2 cellular contexts compared by ENCODE assay signal in the genomic region with DNA sequence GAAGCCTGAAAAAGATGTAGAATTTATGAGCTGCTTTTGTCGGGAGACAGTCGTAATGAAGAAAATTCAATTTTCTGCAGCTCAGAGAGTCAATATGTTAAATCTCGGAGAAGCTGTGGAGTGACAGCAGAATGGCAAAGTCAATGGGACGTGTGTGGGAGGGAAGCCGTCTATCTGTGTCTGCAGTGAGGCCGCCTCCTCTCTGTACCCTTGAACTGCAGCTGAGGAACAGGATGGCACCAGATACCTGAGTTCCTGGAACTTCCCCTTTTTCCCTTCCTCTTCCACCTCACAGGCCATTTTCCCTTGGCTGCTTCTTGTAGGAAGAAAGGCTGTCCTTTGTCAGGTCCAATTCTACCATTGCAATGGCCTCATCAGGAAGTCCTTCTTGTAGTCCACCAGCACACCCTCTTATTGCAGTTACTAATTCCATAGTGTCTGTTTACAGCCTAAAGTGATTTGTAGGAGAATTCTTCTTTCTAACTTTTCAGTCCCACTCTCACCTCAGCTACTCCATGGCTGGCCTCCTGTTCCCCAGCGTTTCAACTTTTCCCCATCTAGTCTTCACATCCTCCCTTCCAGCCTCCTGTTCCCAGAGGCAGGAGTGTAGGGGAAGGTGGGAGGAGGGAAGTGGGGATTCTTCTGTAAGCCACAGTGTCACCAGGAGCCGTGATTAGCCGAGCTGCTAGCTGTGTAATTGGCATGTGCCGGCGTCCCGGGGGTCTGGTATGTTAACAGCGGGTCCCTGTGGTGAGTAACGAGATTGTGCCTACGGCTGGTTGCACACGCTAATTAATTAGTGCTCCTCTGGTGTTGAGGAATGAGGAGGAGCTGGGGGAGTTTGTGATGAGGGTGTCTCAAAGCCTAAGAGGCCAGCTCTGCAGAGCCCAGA.
A peak's percentile ranks its signal among the peaks of the same experiment; 100 is the strongest.
TF ChIP-seq lines count a peak whose summit lies in the region.

No MANE protein-coding gene starts in this region.

TF ChIP-seq in K562, 482 proteins besides CTCF, POLR2A, EP300 and RAD21 (continues in another document):
- TF ChIP-seq, protein P1, sequence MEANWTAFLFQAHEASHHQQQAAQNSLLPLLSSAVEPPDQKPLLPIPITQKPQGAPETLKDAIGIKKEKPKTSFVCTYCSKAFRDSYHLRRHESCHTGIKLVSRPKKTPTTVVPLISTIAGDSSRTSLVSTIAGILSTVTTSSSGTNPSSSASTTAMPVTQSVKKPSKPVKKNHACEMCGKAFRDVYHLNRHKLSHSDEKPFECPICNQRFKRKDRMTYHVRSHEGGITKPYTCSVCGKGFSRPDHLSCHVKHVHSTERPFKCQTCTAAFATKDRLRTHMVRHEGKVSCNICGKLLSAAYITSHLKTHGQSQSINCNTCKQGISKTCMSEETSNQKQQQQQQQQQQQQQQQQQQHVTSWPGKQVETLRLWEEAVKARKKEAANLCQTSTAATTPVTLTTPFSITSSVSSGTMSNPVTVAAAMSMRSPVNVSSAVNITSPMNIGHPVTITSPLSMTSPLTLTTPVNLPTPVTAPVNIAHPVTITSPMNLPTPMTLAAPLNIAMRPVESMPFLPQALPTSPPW (CRISPR knock-in tag; IDR thresholded peaks at IDR 0.05) = no peak
- TF ChIP-seq, protein P2, sequence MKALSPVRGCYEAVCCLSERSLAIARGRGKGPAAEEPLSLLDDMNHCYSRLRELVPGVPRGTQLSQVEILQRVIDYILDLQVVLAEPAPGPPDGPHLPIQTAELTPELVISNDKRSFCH (CRISPR knock-in tag; IDR thresholded peaks at IDR 0.05) = no peak
- TF ChIP-seq, protein P2 (tag; IDR thresholded peaks at IDR 0.05) = no peak
- TF ChIP-seq ESRRA (IDR thresholded peaks at IDR 0.05; ENCODE audit: borderline replicate concordance, low read depth) (no peak), CBX2 (IDR thresholded peaks at IDR 0.05; ENCODE audit: insufficient read depth, low read length, poor library complexity, severe bottlenecking) (no peak), CREM (IDR thresholded peaks at IDR 0.05; ENCODE audit: low read depth) (no peak), DDX20 (tag; IDR thresholded peaks at IDR 0.05; ENCODE audit: low read depth) (no peak), ZNF263 (CRISPR knock-in tag; IDR thresholded peaks at IDR 0.05; ENCODE audit: borderline replicate concordance) (no peak), HSF4 (CRISPR knock-in tag; IDR thresholded peaks at IDR 0.05; ENCODE audit: borderline replicate concordance) (no peak), ZNF696 (CRISPR knock-in tag; conservative IDR thresholded peaks at IDR 0.05) (no peak), NELFE (IDR thresholded peaks at IDR 0.05; ENCODE audit: insufficient read depth, insufficient read length) (no peak), SPI1 (IDR thresholded peaks at IDR 0.05; ENCODE audit: borderline replicate concordance, low read depth, low read length) (peak; percentile 69; the same call in 1 of the 2 replicates), COPS2 (conservative IDR thresholded peaks at IDR 0.05) (no peak), ZNF311 (CRISPR knock-in tag; IDR thresholded peaks at IDR 0.05) (no peak), MAZ (CRISPR knock-in tag; conservative IDR thresholded peaks at IDR 0.05 in 1 of 2, IDR thresholded peaks at IDR 0.05 in 1 of 2) (no peak), EGR1 (conservative IDR thresholded peaks at IDR 0.05) (0 out of 2 replicates have a peak, but pooled peaks have one; percentile 10), MAFG (tag; conservative IDR thresholded peaks at IDR 0.05) (no peak), CCNT2 (IDR thresholded peaks at IDR 0.05; ENCODE audit: borderline replicate concordance, extremely low read depth, insufficient read length, low read depth, low read length) (no peak), TFAM (CRISPR knock-in tag; conservative IDR thresholded peaks at IDR 0.05) (no peak), CBFA2T3 (IDR thresholded peaks at IDR 0.05) (peak; percentile 7; the same call in 1 of the 2 replicates)
- TF ChIP-seq, protein P3, sequence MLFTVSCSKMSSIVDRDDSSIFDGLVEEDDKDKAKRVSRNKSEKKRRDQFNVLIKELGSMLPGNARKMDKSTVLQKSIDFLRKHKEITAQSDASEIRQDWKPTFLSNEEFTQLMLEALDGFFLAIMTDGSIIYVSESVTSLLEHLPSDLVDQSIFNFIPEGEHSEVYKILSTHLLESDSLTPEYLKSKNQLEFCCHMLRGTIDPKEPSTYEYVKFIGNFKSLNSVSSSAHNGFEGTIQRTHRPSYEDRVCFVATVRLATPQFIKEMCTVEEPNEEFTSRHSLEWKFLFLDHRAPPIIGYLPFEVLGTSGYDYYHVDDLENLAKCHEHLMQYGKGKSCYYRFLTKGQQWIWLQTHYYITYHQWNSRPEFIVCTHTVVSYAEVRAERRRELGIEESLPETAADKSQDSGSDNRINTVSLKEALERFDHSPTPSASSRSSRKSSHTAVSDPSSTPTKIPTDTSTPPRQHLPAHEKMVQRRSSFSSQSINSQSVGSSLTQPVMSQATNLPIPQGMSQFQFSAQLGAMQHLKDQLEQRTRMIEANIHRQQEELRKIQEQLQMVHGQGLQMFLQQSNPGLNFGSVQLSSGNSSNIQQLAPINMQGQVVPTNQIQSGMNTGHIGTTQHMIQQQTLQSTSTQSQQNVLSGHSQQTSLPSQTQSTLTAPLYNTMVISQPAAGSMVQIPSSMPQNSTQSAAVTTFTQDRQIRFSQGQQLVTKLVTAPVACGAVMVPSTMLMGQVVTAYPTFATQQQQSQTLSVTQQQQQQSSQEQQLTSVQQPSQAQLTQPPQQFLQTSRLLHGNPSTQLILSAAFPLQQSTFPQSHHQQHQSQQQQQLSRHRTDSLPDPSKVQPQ (CRISPR knock-in tag; IDR thresholded peaks at IDR 0.05; ENCODE audit: borderline replicate concordance) = no peak
- TF ChIP-seq, protein P4, sequence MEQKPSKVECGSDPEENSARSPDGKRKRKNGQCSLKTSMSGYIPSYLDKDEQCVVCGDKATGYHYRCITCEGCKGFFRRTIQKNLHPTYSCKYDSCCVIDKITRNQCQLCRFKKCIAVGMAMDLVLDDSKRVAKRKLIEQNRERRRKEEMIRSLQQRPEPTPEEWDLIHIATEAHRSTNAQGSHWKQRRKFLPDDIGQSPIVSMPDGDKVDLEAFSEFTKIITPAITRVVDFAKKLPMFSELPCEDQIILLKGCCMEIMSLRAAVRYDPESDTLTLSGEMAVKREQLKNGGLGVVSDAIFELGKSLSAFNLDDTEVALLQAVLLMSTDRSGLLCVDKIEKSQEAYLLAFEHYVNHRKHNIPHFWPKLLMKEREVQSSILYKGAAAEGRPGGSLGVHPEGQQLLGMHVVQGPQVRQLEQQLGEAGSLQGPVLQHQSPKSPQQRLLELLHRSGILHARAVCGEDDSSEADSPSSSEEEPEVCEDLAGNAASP (IDR thresholded peaks at IDR 0.05) = no peak
- TF ChIP-seq, protein P5, sequence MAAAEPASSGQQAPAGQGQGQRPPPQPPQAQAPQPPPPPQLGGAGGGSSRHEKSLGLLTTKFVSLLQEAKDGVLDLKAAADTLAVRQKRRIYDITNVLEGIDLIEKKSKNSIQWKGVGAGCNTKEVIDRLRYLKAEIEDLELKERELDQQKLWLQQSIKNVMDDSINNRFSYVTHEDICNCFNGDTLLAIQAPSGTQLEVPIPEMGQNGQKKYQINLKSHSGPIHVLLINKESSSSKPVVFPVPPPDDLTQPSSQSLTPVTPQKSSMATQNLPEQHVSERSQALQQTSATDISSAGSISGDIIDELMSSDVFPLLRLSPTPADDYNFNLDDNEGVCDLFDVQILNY (CRISPR knock-in tag; IDR thresholded peaks at IDR 0.05) = no peak

TF ChIP-seq in neural cell, 6 proteins besides CTCF, POLR2A, EP300 and RAD21:
- TF ChIP-seq EZH2 (IDR thresholded peaks at IDR 0.05; ENCODE audit: borderline replicate concordance, insufficient read depth, low read length, poor library complexity, severe bottlenecking) (no peak), POLR2AphosphoS5 (IDR thresholded peaks at IDR 0.05) (peak; percentile 38), TAF1 (IDR thresholded peaks at IDR 0.05; ENCODE audit: low read depth) (peak; percentile 36), MXI1 (conservative IDR thresholded peaks at IDR 0.05; ENCODE audit: poor library complexity, severe bottlenecking) (no peak), SMC3 (conservative IDR thresholded peaks at IDR 0.05; ENCODE audit: poor library complexity) (no peak)
- TF ChIP-seq, protein P6, sequence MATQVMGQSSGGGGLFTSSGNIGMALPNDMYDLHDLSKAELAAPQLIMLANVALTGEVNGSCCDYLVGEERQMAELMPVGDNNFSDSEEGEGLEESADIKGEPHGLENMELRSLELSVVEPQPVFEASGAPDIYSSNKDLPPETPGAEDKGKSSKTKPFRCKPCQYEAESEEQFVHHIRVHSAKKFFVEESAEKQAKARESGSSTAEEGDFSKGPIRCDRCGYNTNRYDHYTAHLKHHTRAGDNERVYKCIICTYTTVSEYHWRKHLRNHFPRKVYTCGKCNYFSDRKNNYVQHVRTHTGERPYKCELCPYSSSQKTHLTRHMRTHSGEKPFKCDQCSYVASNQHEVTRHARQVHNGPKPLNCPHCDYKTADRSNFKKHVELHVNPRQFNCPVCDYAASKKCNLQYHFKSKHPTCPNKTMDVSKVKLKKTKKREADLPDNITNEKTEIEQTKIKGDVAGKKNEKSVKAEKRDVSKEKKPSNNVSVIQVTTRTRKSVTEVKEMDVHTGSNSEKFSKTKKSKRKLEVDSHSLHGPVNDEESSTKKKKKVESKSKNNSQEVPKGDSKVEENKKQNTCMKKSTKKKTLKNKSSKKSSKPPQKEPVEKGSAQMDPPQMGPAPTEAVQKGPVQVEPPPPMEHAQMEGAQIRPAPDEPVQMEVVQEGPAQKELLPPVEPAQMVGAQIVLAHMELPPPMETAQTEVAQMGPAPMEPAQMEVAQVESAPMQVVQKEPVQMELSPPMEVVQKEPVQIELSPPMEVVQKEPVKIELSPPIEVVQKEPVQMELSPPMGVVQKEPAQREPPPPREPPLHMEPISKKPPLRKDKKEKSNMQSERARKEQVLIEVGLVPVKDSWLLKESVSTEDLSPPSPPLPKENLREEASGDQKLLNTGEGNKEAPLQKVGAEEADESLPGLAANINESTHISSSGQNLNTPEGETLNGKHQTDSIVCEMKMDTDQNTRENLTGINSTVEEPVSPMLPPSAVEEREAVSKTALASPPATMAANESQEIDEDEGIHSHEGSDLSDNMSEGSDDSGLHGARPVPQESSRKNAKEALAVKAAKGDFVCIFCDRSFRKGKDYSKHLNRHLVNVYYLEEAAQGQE (IDR thresholded peaks at IDR 0.05; ENCODE audit: borderline replicate concordance) = peak; percentile 64
